In genomic region chr1:1004780-1005697, GRCh38 we compare ENCODE assay signal across 1 cellular context.
TF ChIP-seq lines count a peak whose summit lies in the region.

No MANE protein-coding gene starts in this region.

TF ChIP-seq in K562, 482 proteins besides CTCF, POLR2A, EP300 and RAD21 (continued from another document and continues in another):
- no peak for TF ChIP-seq MBD1 (CRISPR knock-in tag; IDR thresholded peaks at IDR 0.05)
- TF ChIP-seq ETV1 (tag; conservative IDR thresholded peaks at IDR 0.05; ENCODE audit: low read depth): peak; percentile 85
- peak; percentile 87 for TF ChIP-seq ZNF592 (IDR thresholded peaks at IDR 0.05)
- peak; percentile 55 for TF ChIP-seq DACH1 (IDR thresholded peaks at IDR 0.05; ENCODE audit: partially characterized antibody)
- peak; percentile 56; the same call in 1 of the 2 replicates for TF ChIP-seq HINFP (tag; conservative IDR thresholded peaks at IDR 0.05; ENCODE audit: low read depth)
- TF ChIP-seq RERE (CRISPR knock-in tag; IDR thresholded peaks at IDR 0.05; ENCODE audit: borderline replicate concordance): no peak
- no peak for TF ChIP-seq THRAP3 (IDR thresholded peaks at IDR 0.05; ENCODE audit: borderline replicate concordance)
- no peak for TF ChIP-seq TFAM (CRISPR knock-in tag; conservative IDR thresholded peaks at IDR 0.05)
- no peak for TF ChIP-seq ZNF274 (IDR thresholded peaks at IDR 0.05; ENCODE audit: borderline replicate concordance, low read depth, low read length)
- TF ChIP-seq ELF2 (CRISPR knock-in tag; IDR thresholded peaks at IDR 0.05): peak; percentile 79; the same call in 1 of the 2 replicates
- TF ChIP-seq HNRNPUL1 (IDR thresholded peaks at IDR 0.05; ENCODE audit: low read length): no peak
- TF ChIP-seq EHMT2 (IDR thresholded peaks at IDR 0.05): no peak; the same call in 1 of the 2 replicates
- no peak; the same call in 1 of the 2 replicates for TF ChIP-seq ZNF239 (CRISPR knock-in tag; IDR thresholded peaks at IDR 0.05)
- no peak for TF ChIP-seq KAT7 (CRISPR knock-in tag; IDR thresholded peaks at IDR 0.05; ENCODE audit: borderline replicate concordance)
- TF ChIP-seq ZBTB7A (IDR thresholded peaks at IDR 0.05; ENCODE audit: borderline replicate concordance, control insufficient read depth, low read depth, low read length): peak; percentile 49; the same call in 1 of the 2 replicates
- peak; percentile 75; the same call in 1 of the 2 replicates for TF ChIP-seq ATF4 (CRISPR knock-in tag; IDR thresholded peaks at IDR 0.05)
- TF ChIP-seq TRIM28 (IDR thresholded peaks at IDR 0.05): no peak
- TF ChIP-seq ZEB2 (IDR thresholded peaks at IDR 0.05): peak; percentile 55; the same call in 1 of the 2 replicates
- TF ChIP-seq EP400 (IDR thresholded peaks at IDR 0.05): peak; percentile 49; the same call in 1 of the 2 replicates
- peak; percentile 16; the same call in 1 of the 2 replicates for TF ChIP-seq KLF1 (tag; IDR thresholded peaks at IDR 0.05)
- 0 out of 2 replicates have a peak, but pooled peaks have one; percentile 42 for TF ChIP-seq CBFB (CRISPR knock-in tag; IDR thresholded peaks at IDR 0.05)
- TF ChIP-seq ZBTB9 (CRISPR knock-in tag; IDR thresholded peaks at IDR 0.05): peak; percentile 93
- TF ChIP-seq TCF7 (IDR thresholded peaks at IDR 0.05; ENCODE audit: borderline replicate concordance): peak; percentile 46; the same call in 1 of the 2 replicates
- TF ChIP-seq SMARCA4 (IDR thresholded peaks at IDR 0.05): peak; percentile 80
- no peak for TF ChIP-seq RFX1 (IDR thresholded peaks at IDR 0.05)
- peak; percentile 26; the same call in 1 of the 2 replicates for TF ChIP-seq MAX (CRISPR knock-in tag; IDR thresholded peaks at IDR 0.05)
- TF ChIP-seq ETS2 (tag; IDR thresholded peaks at IDR 0.05; ENCODE audit: borderline replicate concordance, poor library complexity, severe bottlenecking): no peak
- no peak for TF ChIP-seq DDX20 (tag; IDR thresholded peaks at IDR 0.05; ENCODE audit: low read depth)
- peak; percentile 86 for TF ChIP-seq DMBX1 (CRISPR knock-in tag; IDR thresholded peaks at IDR 0.05; ENCODE audit: borderline replicate concordance)
- TF ChIP-seq PHB (CRISPR knock-in tag; IDR thresholded peaks at IDR 0.05): 0 out of 2 replicates have a peak, but pooled peaks have one; percentile 24
- TF ChIP-seq ZNF639 (CRISPR knock-in tag; conservative IDR thresholded peaks at IDR 0.05 in 1 of 2, IDR thresholded peaks at IDR 0.05 in 1 of 2): peak in 1 of 2 experiments; percentile 38; a peak in 1 of 4 replicates
- peak; percentile 97 for TF ChIP-seq SMAD4 (CRISPR knock-in tag; conservative IDR thresholded peaks at IDR 0.05)
- TF ChIP-seq IFI16 (CRISPR knock-in tag; IDR thresholded peaks at IDR 0.05): no peak
- TF ChIP-seq KLF6 (CRISPR knock-in tag; IDR thresholded peaks at IDR 0.05; ENCODE audit: borderline replicate concordance): peak; percentile 75
- TF ChIP-seq ZZZ3 (IDR thresholded peaks at IDR 0.05): no peak
- peak; percentile 10 for TF ChIP-seq ZNF280A (IDR thresholded peaks at IDR 0.05; ENCODE audit: low read depth, partially characterized antibody)
- TF ChIP-seq CBX2 (IDR thresholded peaks at IDR 0.05; ENCODE audit: insufficient read depth, low read length, poor library complexity, severe bottlenecking): no peak
- TF ChIP-seq GATA2 (CRISPR knock-in tag; IDR thresholded peaks at IDR 0.05): peak; percentile 83
- no peak for TF ChIP-seq ARNT (IDR thresholded peaks at IDR 0.05)
- TF ChIP-seq RBFOX2 (IDR thresholded peaks at IDR 0.05; ENCODE audit: low read depth, low read length): peak; percentile 46; the same call in 1 of the 2 replicates
- peak in 1 of 2 experiments; percentile 83; a peak in 2 of 4 replicates for TF ChIP-seq HDAC1 (IDR thresholded peaks at IDR 0.05)
- no peak for TF ChIP-seq MTF1 (CRISPR knock-in tag; IDR thresholded peaks at IDR 0.05; ENCODE audit: borderline replicate concordance)
- TF ChIP-seq PCBP2 (IDR thresholded peaks at IDR 0.05; ENCODE audit: low read depth, low read length, poor library complexity, severe bottlenecking): no peak
- TF ChIP-seq KLF13 (tag; IDR thresholded peaks at IDR 0.05; ENCODE audit: borderline replicate concordance, low read depth): 0 out of 2 replicates have a peak, but pooled peaks have one; percentile 42
- TF ChIP-seq XRCC4 (IDR thresholded peaks at IDR 0.05; ENCODE audit: extremely low read depth, insufficient read depth, insufficient read length): no peak
